Comparison of ENCODE assay signal across 11 cellular contexts in the genomic region with DNA sequence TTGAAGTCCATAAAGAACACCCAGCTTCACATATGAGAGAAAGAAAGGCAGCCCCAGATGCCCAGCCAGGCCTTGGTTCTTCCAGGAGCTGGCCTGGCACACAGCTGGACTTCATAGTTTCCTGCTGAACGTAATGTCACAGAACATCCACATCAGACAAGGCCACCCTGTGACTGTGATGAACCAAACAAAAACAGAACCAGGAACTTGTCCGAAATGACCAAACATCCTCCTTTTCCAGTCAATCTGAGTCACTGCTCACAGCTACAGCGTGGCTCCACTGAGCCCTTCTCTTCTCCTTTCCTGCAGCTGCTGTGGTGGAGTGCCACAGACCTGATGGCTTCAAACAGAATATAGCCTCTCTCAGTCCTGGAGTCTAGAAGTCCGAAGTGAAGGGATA. TPM values are rescaled to one million over a fixed set of nuclear protein-coding genes. Genes with fewer than 3 reads are reported as not detected.
DNase-seq lines count a peak whose midpoint lies in the region; ATAC-seq lines count a peak whose summit lies in the region.
"Had no signal": no experiment of that assay in that cellular context is flagged by ENCODE, and none has a peak within 500 bp of the region (broad histone marks: within the 10 kb centered on the region; RNA-seq: fewer than 3 reads in every experiment).

No MANE protein-coding gene starts in this region.

- DNase-seq in AG08395 (ENCODE audit: low spot score) = peak; percentile 54
- peak; percentile 41 to 80 for DNase-seq in NOMO-1 (lab: John Stamatoyannopoulos, UW; ENCODE audit: unreplicated experiment in 2 of 2)
- DNase-seq in mucosa of gallbladder (ENCODE audit: low spot score) = peak; percentile 32
- no peak for DNase-seq in NCI-H146 (lab: John Stamatoyannopoulos, UW)
- no peak for DNase-seq in HAP-1 (ENCODE audit: low spot score in 2 of 2)
- DNase-seq in NCI-H1694 treated with DMSO at 0.1 percent for 48 hours (lab: John Stamatoyannopoulos, UW) = no peak
- DNase-seq: naive thymus-derived CD8-positive, alpha-beta T cell; NCI-H526 treated with DMSO at 0.1 percent for 48 hours had no signal

- no peaks in the 10 kb centered on the region for H3K4me1 ChIP-seq in HAP-1
- H3K4me1 ChIP-seq: body of pancreas had no signal

- H3K27me3 ChIP-seq in HAP-1 (ENCODE audit: low read depth) = no peaks in the 10 kb centered on the region
- H3K27me3 ChIP-seq: body of pancreas had no signal

- no peaks in the 10 kb centered on the region for H3K9me3 ChIP-seq in HAP-1
- H3K9me3 ChIP-seq: body of pancreas had no signal

- H3K36me3 ChIP-seq in HAP-1 (replicated peaks) = no peaks in the 10 kb centered on the region

- ATAC-seq in esophagus mucosa (peak; percentile 32), HG02884 (IDR thresholded peaks at IDR 0.05; ENCODE audit: unreplicated experiment) (no peak)
- ATAC-seq: body of pancreas; naive thymus-derived CD8-positive, alpha-beta T cell had no signal

- no peak overlapping the region for H3K4me3 ChIP-seq in HAP-1
- H3K4me3 ChIP-seq: body of pancreas had no signal

- in situ Hi-C loops in HAP-1 (cut with MboI; ENCODE audit: low sequenced_read_pairs) = no loop called here

RNA-seq across cellular contexts. Expression of gene PAPOLG, which starts 45.4 kb away (rescaled TPM):
- 6.9 TPM for total RNA-seq in esophagus mucosa
- total RNA-seq in mucosa of gallbladder = 10.8 TPM

Comparison
In these comparisons a context has a peak if more than half of its experiments do, and no peak if none do; other contexts are left out.
1. DNase-seq: peak in AG08395 (single experiment), NOMO-1 (2 of 2) and mucosa of gallbladder (single experiment); none in NCI-H146 (single experiment), HAP-1 (0 of 2) and NCI-H1694 treated with DMSO at 0.1 percent for 48 hours (single experiment).